ENCODE assay signal across 14 cellular contexts in the genomic region with DNA sequence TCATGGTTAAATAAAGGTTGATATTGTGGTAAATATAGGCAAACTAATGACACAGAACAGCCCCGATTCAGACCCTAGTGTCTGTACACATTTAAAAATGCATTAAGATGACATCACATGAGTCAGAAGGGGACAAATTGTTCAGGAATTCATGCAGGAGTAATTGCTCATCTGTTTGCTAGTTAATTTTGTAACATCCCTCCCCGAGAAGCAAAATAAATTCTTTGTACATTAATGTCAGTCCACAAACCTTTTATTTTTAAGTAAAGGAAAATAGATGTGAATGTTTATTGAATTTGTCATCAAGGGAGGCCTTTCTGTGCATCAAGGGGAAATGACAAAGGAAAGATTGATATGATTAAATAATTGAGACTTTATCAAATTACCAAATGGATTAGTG.
DNase-seq lines count a peak whose midpoint lies in the region; ATAC-seq lines count a peak whose summit lies in the region.
"Had no signal": no experiment of that assay in that cellular context is flagged by ENCODE, and none has a peak within 500 bp of the region (broad histone marks: within the 10 kb centered on the region; RNA-seq: fewer than 3 reads in every experiment).

No MANE protein-coding gene starts in this region.

- H3K9ac ChIP-seq in trophoblast cell (ENCODE audit: low read length), result no peak overlapping the region

- no peak overlapping the region for H3K4me3 ChIP-seq in trophoblast cell (ENCODE audit: low read depth, low read length)
- no peak overlapping the region for H3K4me3 ChIP-seq in CD8-positive, alpha-beta memory T cell (ENCODE audit: low read length)
- H3K4me3 ChIP-seq: colonic mucosa, prostate gland had no signal

- H2AK5ac ChIP-seq in trophoblast cell (ENCODE audit: low read length), result no peak overlapping the region

- no peaks in the 10 kb centered on the region for H3K4me1 Mint-ChIP-seq in CD8-positive, alpha-beta memory T cell
- H3K4me1 Mint-ChIP-seq: activated T-helper 17 cell treated with anti-CD3 and anti-CD28 coated beads, Interleukin-2, amount 50 U/mL, for 72 hours had no signal

- H3K36me3 Mint-ChIP-seq in CD8-positive, alpha-beta memory T cell, result no peaks in the 10 kb centered on the region

- no peak overlapping the region for H3K14ac ChIP-seq in trophoblast cell (ENCODE audit: low read length)

- no peaks in the 10 kb centered on the region for H3K9me3 Mint-ChIP-seq in CD8-positive, alpha-beta memory T cell
- H3K9me3 Mint-ChIP-seq: activated T-helper 17 cell treated with anti-CD3 and anti-CD28 coated beads, Interleukin-2, amount 50 U/mL, for 72 hours had no signal

- H4K8ac ChIP-seq in trophoblast cell (ENCODE audit: low read depth, low read length), result no peak overlapping the region

- peaks cover 0 to 2% of the 10 kb centered on the region in 2 experiments for H3K36me3 ChIP-seq in trophoblast cell (ENCODE audit: control insufficient read depth in 1 of 2, insufficient read depth in 2 of 2, low read length in 2 of 2)
- no peaks in the 10 kb centered on the region for H3K36me3 ChIP-seq in CD8-positive, alpha-beta memory T cell (ENCODE audit: insufficient read depth, low read length)
- H3K36me3 ChIP-seq: colonic mucosa, prostate gland had no signal

- H3K23ac ChIP-seq in trophoblast cell (ENCODE audit: low read length), result no peak overlapping the region

- no peak overlapping the region for H3K4me3 Mint-ChIP-seq in CD8-positive, alpha-beta memory T cell
- H3K4me3 Mint-ChIP-seq: activated T-helper 17 cell treated with anti-CD3 and anti-CD28 coated beads, Interleukin-2, amount 50 U/mL, for 72 hours had no signal

- peaks cover 16 to 19% of the 10 kb centered on the region in 2 experiments for H3K4me1 ChIP-seq in trophoblast cell (ENCODE audit: control insufficient read depth in 1 of 2, insufficient read depth in 2 of 2, low read length in 2 of 2)
- H3K4me1 ChIP-seq in CD8-positive, alpha-beta memory T cell (ENCODE audit: insufficient read depth, low read length), result no peaks in the 10 kb centered on the region

- POLR2A ChIA-PET in CD8-positive, alpha-beta memory T cell (lab: Charles Lee), result no interaction called here

- H3K9me3 ChIP-seq in trophoblast cell (ENCODE audit: insufficient read depth, low read depth, low read length), result peaks cover under 1% of the 10 kb centered on the region
- H3K9me3 ChIP-seq in CD8-positive, alpha-beta memory T cell (ENCODE audit: low read length), result no peaks in the 10 kb centered on the region
- H3K9me3 ChIP-seq: colonic mucosa, prostate gland had no signal

- no CpG with 5 or more reads among the region's 2 CpGs for WGBS in trophoblast cell (ENCODE audit: extremely low coverage, insufficient coverage, insufficient read length)

- H2BK5ac ChIP-seq in trophoblast cell (ENCODE audit: low read depth, low read length, poor library complexity), result no peak overlapping the region

- no peak overlapping the region for H2BK12ac ChIP-seq in trophoblast cell (ENCODE audit: low read length)

- H2AFZ ChIP-seq in trophoblast cell (ENCODE audit: insufficient read depth, low read length, poor library complexity), result no peak overlapping the region

- no peaks in the 10 kb centered on the region for H3K79me1 ChIP-seq in trophoblast cell (ENCODE audit: low read length)

- H3K27me3 Mint-ChIP-seq in CD8-positive, alpha-beta memory T cell, result peaks cover 4 to 9% of the 10 kb centered on the region in 2 donors

- peak; percentile 98 for DNase-seq in ELR (ENCODE audit: low read depth)
- peak; percentile 85 for DNase-seq in RKO (ENCODE audit: low spot score)
- peak; percentile 61 for DNase-seq in epithelial cell of prostate (ENCODE audit: low read depth, low spot score)
- DNase-seq in trophoblast cell, result peak; percentile 53 to 82
- DNase-seq in CD8-positive, alpha-beta memory T cell, result no peak
- no peak for DNase-seq in activated CD4-positive, CD25-positive, alpha-beta regulatory T cell treated with anti-CD3 and anti-CD28 coated beads, Interleukin-2, amount 50 U/mL, for 72 hours
- no peak for DNase-seq in central memory CD4-positive, alpha-beta T cell
- DNase-seq: colonic mucosa, DMS79 treated with DMSO at 0.1 percent for 48 hours, hippocampal formation, NCI-H524 treated with DMSO at 0.1 percent for 48 hours had no signal

- H4K91ac ChIP-seq in trophoblast cell (ENCODE audit: low read depth, low read length), result no peak overlapping the region

- no peak overlapping the region for H3K18ac ChIP-seq in trophoblast cell (ENCODE audit: low read length)

- no peak overlapping the region for H2BK120ac ChIP-seq in trophoblast cell (ENCODE audit: insufficient read depth, low read length, poor library complexity)

- H3K27ac Mint-ChIP-seq in CD8-positive, alpha-beta memory T cell, result no peak overlapping the region
- H3K27ac Mint-ChIP-seq: activated T-helper 17 cell treated with anti-CD3 and anti-CD28 coated beads, Interleukin-2, amount 50 U/mL, for 72 hours had no signal

- no peak for ATAC-seq in GM19463 (IDR thresholded peaks at IDR 0.05; ENCODE audit: unreplicated experiment)
- ATAC-seq: activated T-helper 17 cell treated with anti-CD3 and anti-CD28 coated beads, Interleukin-2, amount 50 U/mL, for 72 hours had no signal

- H3K4me2 ChIP-seq in trophoblast cell (ENCODE audit: low read length), result no peak overlapping the region

- CTCF ChIA-PET in CD8-positive, alpha-beta memory T cell (lab: Charles Lee), result no interaction called here

- H3K27ac ChIP-seq in epithelial cell of prostate (peak overlapping the region; percentile 88), trophoblast cell (ENCODE audit: low read depth, low read length) (no peak overlapping the region)
- H3K27ac ChIP-seq in CD8-positive, alpha-beta memory T cell (ENCODE audit: low read depth, low read length), result no peak overlapping the region
- H3K27ac ChIP-seq: colonic mucosa, prostate gland had no signal

- no peak overlapping the region for H3K4ac ChIP-seq in trophoblast cell (ENCODE audit: low read depth, low read length)

- H4K12ac ChIP-seq in trophoblast cell (ENCODE audit: low read depth, low read length), result no peak overlapping the region

- no peaks in the 10 kb centered on the region for H3K27me3 ChIP-seq in trophoblast cell (ENCODE audit: insufficient read depth, low read length)
- H3K27me3 ChIP-seq in CD8-positive, alpha-beta memory T cell (ENCODE audit: insufficient read depth, low read length, poor library complexity, severe bottlenecking), result no peaks in the 10 kb centered on the region
- H3K27me3 ChIP-seq: colonic mucosa had no signal

- H3K79me2 ChIP-seq in trophoblast cell (ENCODE audit: control insufficient read depth, insufficient read depth, low read length, poor library complexity), result peaks cover 4% of the 10 kb centered on the region

Comparison
In these comparisons a context has a peak if more than half of its experiments do, and no peak if none do; other contexts are left out.
1. DNase-seq: peak in ELR (single experiment), RKO (single experiment), epithelial cell of prostate (single experiment) and trophoblast cell (2 of 2); none in CD8-positive, alpha-beta memory T cell (0 of 5), activated CD4-positive, CD25-positive, alpha-beta regulatory T cell treated with anti-CD3 and anti-CD28 coated beads, Interleukin-2, amount 50 U/mL, for 72 hours (single experiment) and central memory CD4-positive, alpha-beta T cell (single experiment).